In the genomic region with DNA sequence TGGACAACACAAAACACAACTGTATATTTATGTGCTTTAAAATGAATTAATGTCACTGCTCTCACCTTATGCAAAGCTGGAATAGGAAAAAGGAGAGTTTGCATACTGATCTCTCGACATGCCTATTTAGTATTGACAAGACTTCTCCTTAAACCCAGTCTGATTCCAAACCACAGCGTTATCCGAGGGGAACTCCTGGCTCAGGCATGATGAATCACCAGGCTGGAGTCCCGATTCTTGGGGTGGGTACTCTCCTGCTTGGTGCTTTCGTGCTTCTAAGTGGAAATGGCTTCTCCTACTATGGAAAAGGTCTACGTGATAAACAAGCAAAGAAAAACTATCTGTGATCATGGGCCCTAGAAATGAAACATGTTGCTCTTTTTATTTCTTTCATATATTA, we compare ENCODE assay signal across 1 cellular context.
TF ChIP-seq lines count a peak whose summit lies in the region.

No MANE protein-coding gene starts in this region.

TF ChIP-seq in SK-N-SH treated with all-trans-retinoic acid at 6 μM for 48 hours, 23 proteins besides CTCF, POLR2A, EP300 and RAD21 (continued from another document):
- TF ChIP-seq, protein P1, sequence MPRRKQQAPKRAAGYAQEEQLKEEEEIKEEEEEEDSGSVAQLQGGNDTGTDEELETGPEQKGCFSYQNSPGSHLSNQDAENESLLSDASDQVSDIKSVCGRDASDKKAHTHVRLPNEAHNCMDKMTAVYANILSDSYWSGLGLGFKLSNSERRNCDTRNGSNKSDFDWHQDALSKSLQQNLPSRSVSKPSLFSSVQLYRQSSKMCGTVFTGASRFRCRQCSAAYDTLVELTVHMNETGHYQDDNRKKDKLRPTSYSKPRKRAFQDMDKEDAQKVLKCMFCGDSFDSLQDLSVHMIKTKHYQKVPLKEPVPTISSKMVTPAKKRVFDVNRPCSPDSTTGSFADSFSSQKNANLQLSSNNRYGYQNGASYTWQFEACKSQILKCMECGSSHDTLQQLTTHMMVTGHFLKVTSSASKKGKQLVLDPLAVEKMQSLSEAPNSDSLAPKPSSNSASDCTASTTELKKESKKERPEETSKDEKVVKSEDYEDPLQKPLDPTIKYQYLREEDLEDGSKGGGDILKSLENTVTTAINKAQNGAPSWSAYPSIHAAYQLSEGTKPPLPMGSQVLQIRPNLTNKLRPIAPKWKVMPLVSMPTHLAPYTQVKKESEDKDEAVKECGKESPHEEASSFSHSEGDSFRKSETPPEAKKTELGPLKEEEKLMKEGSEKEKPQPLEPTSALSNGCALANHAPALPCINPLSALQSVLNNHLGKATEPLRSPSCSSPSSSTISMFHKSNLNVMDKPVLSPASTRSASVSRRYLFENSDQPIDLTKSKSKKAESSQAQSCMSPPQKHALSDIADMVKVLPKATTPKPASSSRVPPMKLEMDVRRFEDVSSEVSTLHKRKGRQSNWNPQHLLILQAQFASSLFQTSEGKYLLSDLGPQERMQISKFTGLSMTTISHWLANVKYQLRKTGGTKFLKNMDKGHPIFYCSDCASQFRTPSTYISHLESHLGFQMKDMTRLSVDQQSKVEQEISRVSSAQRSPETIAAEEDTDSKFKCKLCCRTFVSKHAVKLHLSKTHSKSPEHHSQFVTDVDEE (CRISPR knock-in tag; IDR thresholded peaks at IDR 0.05): no peak
- TF ChIP-seq CSDC2 (CRISPR knock-in tag; IDR thresholded peaks at IDR 0.05) (no peak), BACH2 (CRISPR knock-in tag; IDR thresholded peaks at IDR 0.05; ENCODE audit: borderline replicate concordance) (no peak)
TF ChIP-seq in SK-N-SH treated with all-trans-retinoic acid at 6 μM for 48 hours: peak in this region for 0.
